In the genomic region with DNA sequence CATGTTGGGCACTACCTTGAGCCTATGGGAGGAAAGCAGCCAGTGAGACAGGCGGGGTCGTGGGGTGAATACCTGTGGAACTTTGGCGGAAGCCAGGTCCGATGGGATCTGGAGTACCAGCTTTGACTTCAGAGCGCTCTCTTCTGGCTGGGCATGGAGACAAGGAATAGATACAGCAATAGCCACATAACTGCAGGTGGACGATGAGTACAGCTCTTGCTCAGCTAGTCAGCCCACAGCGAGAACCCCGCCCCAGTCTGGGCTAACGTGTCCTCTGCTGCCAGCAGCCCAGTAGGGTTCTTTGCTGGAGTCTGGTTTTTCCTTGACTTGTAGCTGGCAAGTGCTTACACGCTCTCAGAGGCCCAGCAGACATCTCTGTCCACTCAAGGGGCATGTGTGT, we compare ENCODE assay signal across 22 cellular contexts.
A peak's percentile ranks its signal among the peaks of the same experiment; 100 is the strongest.
DNase-seq lines count a peak whose midpoint lies in the region; ATAC-seq, FAIRE-seq and TF ChIP-seq lines count a peak whose summit lies in the region.
"Had no signal": no experiment of that assay in that cellular context is flagged by ENCODE, and none has a peak within 500 bp of the region (broad histone marks: within the 10 kb centered on the region; RNA-seq: fewer than 3 reads in every experiment).

No MANE protein-coding gene starts in this region.

- no peaks in the 10 kb centered on the region for H3K9me3 ChIP-seq in A549
- no peaks in the 10 kb centered on the region for H3K9me3 ChIP-seq in breast epithelium
- H3K9me3 ChIP-seq in left lung = no peaks in the 10 kb centered on the region
- H3K9me3 ChIP-seq: heart left ventricle, neutrophil, right atrium auricular region had no signal

- peaks cover 44% of the 10 kb centered on the region for H3K4me1 ChIP-seq in A549
- H3K4me1 ChIP-seq in breast epithelium = peaks cover 6 to 11% of the 10 kb centered on the region in 2 donors
- H3K4me1 ChIP-seq in left lung = peaks cover 8% of the 10 kb centered on the region in 2 donors
- H3K4me1 ChIP-seq: heart left ventricle, right atrium auricular region had no signal

- intact Hi-C loops in breast epithelium (cut with DNase I; ENCODE audit: low total_unique reads) = loop anchor here (1.0 kb wide), 1 partner anchor 19 kb away; no protein-coding TSS in a partner anchor
- intact Hi-C loops in left lung (cut with DNase I) = no loop called here
- intact Hi-C loops in head of caudate nucleus (cut with DNase I) = no loop called here

- peak overlapping the region in 1 of 2 experiments; percentile 33; a peak in 3 of 6 replicates for H3K27ac ChIP-seq in A549
- H3K27ac ChIP-seq in breast epithelium = peak overlapping the region; percentile 66 to 80
- H3K27ac ChIP-seq in left lung = no peak overlapping the region
- H3K27ac ChIP-seq: heart left ventricle, neutrophil, right atrium auricular region had no signal

- TF ChIP-seq RAD21 in A549 (conservative IDR thresholded peaks at IDR 0.05 in 1 of 2, IDR thresholded peaks at IDR 0.05 in 1 of 2) (peak in 1 of 2 experiments; percentile 37; a peak in 2 of 5 replicates), Ishikawa (IDR thresholded peaks at IDR 0.05; ENCODE audit: low read depth) (peak; percentile 38; the same call in 1 of the 2 replicates)

- FAIRE-seq in A549 (lab: Jason Lieb, UNC) = no peak
- FAIRE-seq: RCC 7860 had no signal

- H3K36me3 ChIP-seq in breast epithelium (no peaks in the 10 kb centered on the region), left lung (no peaks in the 10 kb centered on the region)
- H3K36me3 ChIP-seq: heart left ventricle, neutrophil, right atrium auricular region had no signal

- H3K4me3 ChIP-seq in A549 (no peak overlapping the region), breast epithelium (no peak overlapping the region), left lung (no peak overlapping the region)
- H3K4me3 ChIP-seq: dorsolateral prefrontal cortex, heart left ventricle, right atrium auricular region had no signal

- CTCF ChIA-PET in A549 (lab: Yijun Ruan, JAX) = interaction anchor here (0.6 to 26.6 kb wide), 10 partner anchors 10 to 152 kb away, joined by 3 to 391 read pairs (median 4); a partner anchor contains a TSS

- H3K27me3 ChIP-seq in breast epithelium (no peaks in the 10 kb centered on the region), left lung (no peaks in the 10 kb centered on the region)
- H3K27me3 ChIP-seq: dorsolateral prefrontal cortex, heart left ventricle, neutrophil, right atrium auricular region had no signal

- 85% methylated on average over 10 of the region's 10 CpGs for WGBS in A549 (ENCODE audit: missing lambda C conversion rate)

- TF ChIP-seq EP300 in A549 (IDR thresholded peaks at IDR 0.05) (no peak), Ishikawa (IDR thresholded peaks at IDR 0.05; ENCODE audit: borderline replicate concordance) (no peak)

- TF ChIP-seq CTCF in A549 (IDR thresholded peaks at IDR 0.05) (peak; percentile 22; the same call in 1 of the 3 replicates), breast epithelium (IDR thresholded peaks at IDR 0.05) (peak in 1 of 3 donors; percentile 36), left lung (IDR thresholded peaks at IDR 0.05) (no peak)

- DNase-seq in A549 (ENCODE audit: low read depth in 1 of 2, low spot score in 1 of 2) = peak in 1 of 2 experiments; percentile 49
- peak; percentile 65 to 72 for DNase-seq in breast epithelium (ENCODE audit: low spot score in 2 of 2)
- peak in 1 of 2 donors; percentile 57 for DNase-seq in left lung
- no peak for DNase-seq in head of caudate nucleus
- no peak for DNase-seq in amygdala (lab: John Stamatoyannopoulos, UW)
- DNase-seq in hippocampal formation (lab: John Stamatoyannopoulos, UW) = no peak
- DNase-seq: ACHN; activated CD4-positive, alpha-beta T cell treated with anti-CD3 and anti-CD28 coated beads, Interleukin-2, amount 50 U/mL, for 4 hours; activated naive CD4-positive, alpha-beta T cell treated with anti-CD3 and anti-CD28 coated beads, Interleukin-2, amount 50 U/mL, for 16 hours; activated T-cell treated with anti-CD3 and anti-CD28 coated beads for 4 hours; CD4-positive, alpha-beta memory T cell; dorsolateral prefrontal cortex; heart left ventricle; kidney glomerular epithelial cell; MV-4-11; NCI-H2029; NCI-H69 had no signal

- POLR2A ChIA-PET in A549 (lab: Yijun Ruan, JAX) = no interaction called here

- ATAC-seq in A549 (peak in 1 of 2 experiments; percentile 8; a peak in 2 of 6 replicates), left lung (peak; percentile 77), GM18867 (IDR thresholded peaks at IDR 0.05; ENCODE audit: unreplicated experiment) (no peak)
- ATAC-seq: heart left ventricle had no signal

- TF ChIP-seq POLR2A in A549 (IDR thresholded peaks at IDR 0.05; ENCODE audit: low read length) = no peak
- TF ChIP-seq POLR2A in breast epithelium (IDR thresholded peaks at IDR 0.05) = no peak

- H3K4me2 ChIP-seq in A549 = no peak overlapping the region; the same call in 2 of the 3 replicates

TF ChIP-seq in A549, 52 proteins besides CTCF, POLR2A, EP300 and RAD21 (continues in another document):
- TF ChIP-seq, protein P1, sequence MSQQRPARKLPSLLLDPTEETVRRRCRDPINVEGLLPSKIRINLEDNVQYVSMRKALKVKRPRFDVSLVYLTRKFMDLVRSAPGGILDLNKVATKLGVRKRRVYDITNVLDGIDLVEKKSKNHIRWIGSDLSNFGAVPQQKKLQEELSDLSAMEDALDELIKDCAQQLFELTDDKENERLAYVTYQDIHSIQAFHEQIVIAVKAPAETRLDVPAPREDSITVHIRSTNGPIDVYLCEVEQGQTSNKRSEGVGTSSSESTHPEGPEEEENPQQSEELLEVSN (IDR thresholded peaks at IDR 0.05; ENCODE audit: borderline replicate concordance, low read depth) = no peak
- TF ChIP-seq RFX5 (IDR thresholded peaks at IDR 0.05) (no peak), RCOR1 (IDR thresholded peaks at IDR 0.05; ENCODE audit: low read depth, low read length) (no peak), CBX8 (IDR thresholded peaks at IDR 0.05) (no peak), CEBPB (IDR thresholded peaks at IDR 0.05) (no peak), HOXA7 (CRISPR knock-in tag; IDR thresholded peaks at IDR 0.05) (no peak), HOXB5 (CRISPR knock-in tag; IDR thresholded peaks at IDR 0.05) (no peak), HDAC2 (IDR thresholded peaks at IDR 0.05) (no peak), CBX2 (IDR thresholded peaks at IDR 0.05; ENCODE audit: borderline replicate concordance, low read depth) (no peak), ESRRA (IDR thresholded peaks at IDR 0.05; ENCODE audit: borderline replicate concordance, low read length) (no peak)
- TF ChIP-seq, protein P2, sequence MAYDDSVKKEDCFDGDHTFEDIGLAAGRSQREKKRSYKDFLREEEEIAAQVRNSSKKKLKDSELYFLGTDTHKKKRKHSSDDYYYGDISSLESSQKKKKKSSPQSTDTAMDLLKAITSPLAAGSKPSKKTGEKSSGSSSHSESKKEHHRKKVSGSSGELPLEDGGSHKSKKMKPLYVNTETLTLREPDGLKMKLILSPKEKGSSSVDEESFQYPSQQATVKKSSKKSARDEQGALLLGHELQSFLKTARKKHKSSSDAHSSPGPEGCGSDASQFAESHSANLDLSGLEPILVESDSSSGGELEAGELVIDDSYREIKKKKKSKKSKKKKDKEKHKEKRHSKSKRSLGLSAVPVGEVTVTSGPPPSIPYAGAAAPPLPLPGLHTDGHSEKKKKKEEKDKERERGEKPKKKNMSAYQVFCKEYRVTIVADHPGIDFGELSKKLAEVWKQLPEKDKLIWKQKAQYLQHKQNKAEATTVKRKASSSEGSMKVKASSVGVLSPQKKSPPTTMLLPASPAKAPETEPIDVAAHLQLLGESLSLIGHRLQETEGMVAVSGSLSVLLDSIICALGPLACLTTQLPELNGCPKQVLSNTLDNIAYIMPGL (CRISPR knock-in tag; IDR thresholded peaks at IDR 0.05; ENCODE audit: borderline replicate concordance) = no peak
- TF ChIP-seq, protein P3, sequence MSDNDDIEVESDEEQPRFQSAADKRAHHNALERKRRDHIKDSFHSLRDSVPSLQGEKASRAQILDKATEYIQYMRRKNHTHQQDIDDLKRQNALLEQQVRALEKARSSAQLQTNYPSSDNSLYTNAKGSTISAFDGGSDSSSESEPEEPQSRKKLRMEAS (IDR thresholded peaks at IDR 0.05) = no peak

TF ChIP-seq in Ishikawa, 13 proteins besides CTCF, POLR2A, EP300 and RAD21 (continues in another document):
- no peak for TF ChIP-seq EGR1 (IDR thresholded peaks at IDR 0.05)
- TF ChIP-seq, protein P4, sequence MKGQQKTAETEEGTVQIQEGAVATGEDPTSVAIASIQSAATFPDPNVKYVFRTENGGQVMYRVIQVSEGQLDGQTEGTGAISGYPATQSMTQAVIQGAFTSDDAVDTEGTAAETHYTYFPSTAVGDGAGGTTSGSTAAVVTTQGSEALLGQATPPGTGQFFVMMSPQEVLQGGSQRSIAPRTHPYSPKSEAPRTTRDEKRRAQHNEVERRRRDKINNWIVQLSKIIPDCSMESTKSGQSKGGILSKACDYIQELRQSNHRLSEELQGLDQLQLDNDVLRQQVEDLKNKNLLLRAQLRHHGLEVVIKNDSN (IDR thresholded peaks at IDR 0.05) = no peak
- no peak for TF ChIP-seq ZBTB7A (IDR thresholded peaks at IDR 0.05; ENCODE audit: low read depth)
- TF ChIP-seq TEAD4 (IDR thresholded peaks at IDR 0.05) = no peak
- no peak for TF ChIP-seq CEBPB (IDR thresholded peaks at IDR 0.05)
- TF ChIP-seq, protein P5, sequence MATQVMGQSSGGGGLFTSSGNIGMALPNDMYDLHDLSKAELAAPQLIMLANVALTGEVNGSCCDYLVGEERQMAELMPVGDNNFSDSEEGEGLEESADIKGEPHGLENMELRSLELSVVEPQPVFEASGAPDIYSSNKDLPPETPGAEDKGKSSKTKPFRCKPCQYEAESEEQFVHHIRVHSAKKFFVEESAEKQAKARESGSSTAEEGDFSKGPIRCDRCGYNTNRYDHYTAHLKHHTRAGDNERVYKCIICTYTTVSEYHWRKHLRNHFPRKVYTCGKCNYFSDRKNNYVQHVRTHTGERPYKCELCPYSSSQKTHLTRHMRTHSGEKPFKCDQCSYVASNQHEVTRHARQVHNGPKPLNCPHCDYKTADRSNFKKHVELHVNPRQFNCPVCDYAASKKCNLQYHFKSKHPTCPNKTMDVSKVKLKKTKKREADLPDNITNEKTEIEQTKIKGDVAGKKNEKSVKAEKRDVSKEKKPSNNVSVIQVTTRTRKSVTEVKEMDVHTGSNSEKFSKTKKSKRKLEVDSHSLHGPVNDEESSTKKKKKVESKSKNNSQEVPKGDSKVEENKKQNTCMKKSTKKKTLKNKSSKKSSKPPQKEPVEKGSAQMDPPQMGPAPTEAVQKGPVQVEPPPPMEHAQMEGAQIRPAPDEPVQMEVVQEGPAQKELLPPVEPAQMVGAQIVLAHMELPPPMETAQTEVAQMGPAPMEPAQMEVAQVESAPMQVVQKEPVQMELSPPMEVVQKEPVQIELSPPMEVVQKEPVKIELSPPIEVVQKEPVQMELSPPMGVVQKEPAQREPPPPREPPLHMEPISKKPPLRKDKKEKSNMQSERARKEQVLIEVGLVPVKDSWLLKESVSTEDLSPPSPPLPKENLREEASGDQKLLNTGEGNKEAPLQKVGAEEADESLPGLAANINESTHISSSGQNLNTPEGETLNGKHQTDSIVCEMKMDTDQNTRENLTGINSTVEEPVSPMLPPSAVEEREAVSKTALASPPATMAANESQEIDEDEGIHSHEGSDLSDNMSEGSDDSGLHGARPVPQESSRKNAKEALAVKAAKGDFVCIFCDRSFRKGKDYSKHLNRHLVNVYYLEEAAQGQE (IDR thresholded peaks at IDR 0.05; ENCODE audit: low read depth) = no peak
- no peak for TF ChIP-seq FOXM1 (IDR thresholded peaks at IDR 0.05; ENCODE audit: borderline replicate concordance, low read depth)

Comparison
In these comparisons a context has a peak if more than half of its experiments do, and no peak if none do; other contexts are left out.
1. DNase-seq: peak in breast epithelium (2 of 2); none in head of caudate nucleus (0 of 42), amygdala (0 of 56) and hippocampal formation (0 of 2).
2. H3K27ac ChIP-seq: peak in breast epithelium (2 of 2); none in left lung (0 of 2).